ENCODE assay signal across 22 cellular contexts in the genomic region with DNA sequence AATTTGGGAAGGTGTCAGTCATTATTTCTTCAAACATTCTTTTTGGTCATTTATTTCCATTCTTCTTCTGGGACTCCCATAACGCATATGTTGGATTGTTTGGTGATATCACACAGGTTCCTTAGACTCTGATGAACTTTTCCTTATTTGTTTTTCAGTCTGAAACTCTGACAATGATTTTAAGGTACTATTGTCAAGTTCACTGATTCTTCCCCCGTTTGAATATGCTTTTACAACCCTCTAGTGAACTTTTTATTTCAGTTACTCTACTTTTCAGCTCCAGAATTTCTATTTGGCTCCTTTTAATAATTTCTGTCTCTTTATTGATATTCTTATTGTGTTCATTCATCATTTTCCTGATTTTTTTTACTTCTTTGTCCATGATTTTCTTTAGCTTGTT.
"Had no signal": no experiment of that assay in that cellular context is flagged by ENCODE, and none has a peak within 500 bp of the region (broad histone marks: within the 10 kb centered on the region; RNA-seq: fewer than 3 reads in every experiment).

No MANE protein-coding gene starts in this region.

- H3K4me1 ChIP-seq: Peyer's patch, SJCRH30 had no signal

- H3K4me1 Mint-ChIP-seq: T-cell had no signal

- H3K4me3 ChIP-seq: PC-9, Peyer's patch, SJCRH30 had no signal

- H3K27ac Mint-ChIP-seq: T-cell; T-helper 1 cell treated with Interleukin-12 subunit alpha and Interleukin-12 subunit beta and Interleukin-4 antibody, amounts not matched to agents 30 μg/mL and 1 μg/mL, for 36 hours had no signal

- H3K36me3 ChIP-seq: Peyer's patch, SJCRH30 had no signal

- H3K27me3 ChIP-seq: Peyer's patch, SJCRH30 had no signal

- H3K27ac ChIP-seq: KMS-11, PC-9, Peyer's patch, SJCRH30 had no signal

- H3K36me3 Mint-ChIP-seq: T-cell had no signal

- H3K4me3 Mint-ChIP-seq: T-cell; T-helper 1 cell treated with Interleukin-12 subunit alpha and Interleukin-12 subunit beta and Interleukin-4 antibody, amounts not matched to agents 30 μg/mL and 1 μg/mL, for 36 hours had no signal

- H3K9me3 ChIP-seq: Peyer's patch had no signal

- H2AFZ ChIP-seq: PC-9 had no signal

- ATAC-seq: Right ventricle myocardium inferior, T-cell had no signal

- H3K27me3 Mint-ChIP-seq: T-cell had no signal

- DNase-seq: IMR-90, NCI-H1092 treated with DMSO at 0.1 percent for 48 hours, NCI-H1436, NCI-H187, NCI-H2029, NCI-H2081 treated with DMSO at 0.1 percent for 48 hours, NCI-H2171, NCI-H226, NCI-H446, NCI-H510A, NCI-H524 treated with DMSO at 0.1 percent for 48 hours, NCI-H69, NCI-H774, PC-9, Peyer's patch, SHP77 treated with DMSO at 0.1 percent for 48 hours, SJCRH30, SW 1271, T-cell had no signal

- H3K4me2 ChIP-seq: KMS-11, PC-9 had no signal

- H3K9ac ChIP-seq: KMS-11 had no signal
